In the genomic region with DNA sequence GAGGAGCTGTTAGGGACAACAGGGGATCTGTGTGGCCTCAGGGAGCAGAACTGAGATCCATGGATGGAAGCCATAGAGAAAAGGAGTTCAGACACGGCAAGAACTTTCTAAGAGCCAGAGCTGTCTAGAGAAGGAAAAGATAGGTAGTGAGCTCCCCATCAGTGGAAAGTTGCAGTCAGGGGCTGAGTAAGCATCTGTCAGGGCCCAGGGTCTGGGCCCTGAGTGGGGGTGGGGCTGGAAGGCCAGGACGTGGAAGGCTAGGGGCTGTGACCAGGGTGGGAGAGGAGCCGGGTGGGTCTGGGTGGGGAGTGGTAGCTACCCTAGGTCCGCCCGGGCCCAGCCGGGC, we compare ENCODE assay signal across 8 cellular contexts. TPM values are rescaled to one million over a fixed set of nuclear protein-coding genes. Genes with fewer than 3 reads are reported as not detected.
A peak's percentile ranks its signal among the peaks of the same experiment; 100 is the strongest.
DNase-seq lines count a peak whose midpoint lies in the region; ATAC-seq and TF ChIP-seq lines count a peak whose summit lies in the region.

No MANE protein-coding gene starts in this region.

- H3K4me3 Mint-ChIP-seq in T-helper 17 cell (peak overlapping the region; percentile 80), memory B cell (peak overlapping the region; percentile 84)

- intact Hi-C loops in cardiac septum (cut with DNase I) = no loop called here

- DNase-seq in right atrium auricular region (ENCODE audit: low spot score) = no peak
- DNase-seq in cardiac septum (ENCODE audit: low spot score) = no peak
- DNase-seq in T-helper 17 cell = no peak
- DNase-seq in memory B cell (ENCODE audit: low spot score in 2 of 2) = no peak
- no peak for DNase-seq in AG08396 (ENCODE audit: low spot score)
- DNase-seq in DMS79 treated with DMSO at 0.1 percent for 48 hours (lab: John Stamatoyannopoulos, UW) = no peak
- DNase-seq in NCI-H2081 treated with DMSO at 0.1 percent for 48 hours (lab: John Stamatoyannopoulos, UW) = no peak
- DNase-seq in iPS-NIHi7 (ENCODE audit: extremely low spot score) = no peak

- ATAC-seq in T-helper 17 cell = no peak
- peak; percentile 13 for ATAC-seq in memory B cell (ENCODE audit: low read depth)

- H3K27me3 Mint-ChIP-seq in T-helper 17 cell (no peaks in the 10 kb centered on the region), memory B cell (no peaks in the 10 kb centered on the region)

- no peaks in the 10 kb centered on the region for H3K9me3 Mint-ChIP-seq in memory B cell

- peak overlapping the region; percentile 95 to 99 for H3K27ac ChIP-seq in right atrium auricular region

- peaks cover 0 to 24% of the 10 kb centered on the region in 2 donors for H3K4me1 ChIP-seq in right atrium auricular region

- H3K4me3 ChIP-seq in right atrium auricular region = peak overlapping the region in 1 of 2 donors; percentile 69

- no peaks in the 10 kb centered on the region for H3K27me3 ChIP-seq in right atrium auricular region

- no peaks in the 10 kb centered on the region for H3K36me3 ChIP-seq in right atrium auricular region

- peaks cover 0 to 4% of the 10 kb centered on the region in 2 donors for H3K9me3 ChIP-seq in right atrium auricular region
- no peaks in the 10 kb centered on the region for H3K9me3 ChIP-seq in T-helper 17 cell (ENCODE audit: control insufficient read depth, low read length, poor library complexity, severe bottlenecking)

- H3K27ac Mint-ChIP-seq in T-helper 17 cell (peak overlapping the region; percentile 94), memory B cell (peak overlapping the region; percentile 86)

- H3K4me1 Mint-ChIP-seq in T-helper 17 cell = peaks cover 17% of the 10 kb centered on the region
- peaks cover 29% of the 10 kb centered on the region for H3K4me1 Mint-ChIP-seq in memory B cell

- TF ChIP-seq CTCF in right atrium auricular region (IDR thresholded peaks at IDR 0.05) = no peak

- H3K36me3 Mint-ChIP-seq in T-helper 17 cell (ENCODE audit: low read depth) = peaks cover 2% of the 10 kb centered on the region
- peaks cover 17% of the 10 kb centered on the region for H3K36me3 Mint-ChIP-seq in memory B cell

RNA-seq across cellular contexts. Expression of a gene that starts 0.3 kb away (rescaled TPM):
- total RNA-seq in right atrium auricular region (100 to 1,000 TPM; 125 to 256 TPM), cardiac septum (177 TPM), T-helper 17 cell (100 to 1,000 TPM; 344 to 390 TPM)
